In genomic region chr10:13751191-13751764, GRCh38 we compare ENCODE assay signal across 18 cellular contexts.
DNase-seq lines count a peak whose midpoint lies in the region; ATAC-seq, FAIRE-seq and TF ChIP-seq lines count a peak whose summit lies in the region.
"Had no signal": no experiment of that assay in that cellular context is flagged by ENCODE, and none has a peak within 500 bp of the region (broad histone marks: within the 10 kb centered on the region; RNA-seq: fewer than 3 reads in every experiment).

No MANE protein-coding gene starts in this region.

- ATAC-seq in HG03521 (IDR thresholded peaks at IDR 0.05; ENCODE audit: unreplicated experiment) (peak; percentile 48), omental fat pad (ENCODE audit: low FRiP score) (no peak)
- ATAC-seq: CD8-positive, alpha-beta T cell; PC-3 had no signal

- H3K4me3 Mint-ChIP-seq in nephron progenitor cell, result no peak overlapping the region
- H3K4me3 Mint-ChIP-seq: CD8-positive, alpha-beta T cell had no signal

- H3K36me3 Mint-ChIP-seq in nephron progenitor cell (ENCODE audit: low read depth), result peaks cover 23% of the 10 kb centered on the region
- H3K36me3 Mint-ChIP-seq: CD8-positive, alpha-beta T cell had no signal

- peak overlapping the region; percentile 97 for H3K27ac Mint-ChIP-seq in nephron progenitor cell
- H3K27ac Mint-ChIP-seq: CD8-positive, alpha-beta T cell had no signal

- H3K27me3 Mint-ChIP-seq in nephron progenitor cell (ENCODE audit: low read depth, poor library complexity), result no peaks in the 10 kb centered on the region

- TF ChIP-seq CTCF in GM20000 (IDR thresholded peaks at IDR 0.05; ENCODE audit: extremely low read depth, missing control alignments) (no peak), nephron progenitor cell (IDR thresholded peaks at IDR 0.05) (no peak), omental fat pad (IDR thresholded peaks at IDR 0.05) (no peak)

- no peaks in the 10 kb centered on the region for H3K9me3 Mint-ChIP-seq in nephron progenitor cell
- H3K9me3 Mint-ChIP-seq: CD8-positive, alpha-beta T cell had no signal

- peaks cover 77% of the 10 kb centered on the region for H3K4me1 Mint-ChIP-seq in nephron progenitor cell

- peak; percentile 80 for FAIRE-seq in GM18507 (lab: Jason Lieb, UNC)

- DNase-seq in GM18507 (ENCODE audit: extremely low spot score, insufficient read length, low read depth), result no peak
- DNase-seq in GM20000 (ENCODE audit: low spot score), result peak; percentile 30
- no peak for DNase-seq in nephron progenitor cell
- DNase-seq in omental fat pad (ENCODE audit: low spot score), result no peak
- DNase-seq in inferior parietal cortex (ENCODE audit: extremely low spot score), result no peak
- no peak for DNase-seq in NCI-H2107 (lab: John Stamatoyannopoulos, UW)
- DNase-seq: DMS53, MM.1S, NCI-H1092 treated with DMSO at 0.1 percent for 48 hours, NCI-H1694, NCI-H510A, NCI-H774, PC-3, RPMI8226, SHP77 treated with DMSO at 0.1 percent for 48 hours, SK-N-SH had no signal
